ENCODE assay signal across 1 cellular context in the genomic region with DNA sequence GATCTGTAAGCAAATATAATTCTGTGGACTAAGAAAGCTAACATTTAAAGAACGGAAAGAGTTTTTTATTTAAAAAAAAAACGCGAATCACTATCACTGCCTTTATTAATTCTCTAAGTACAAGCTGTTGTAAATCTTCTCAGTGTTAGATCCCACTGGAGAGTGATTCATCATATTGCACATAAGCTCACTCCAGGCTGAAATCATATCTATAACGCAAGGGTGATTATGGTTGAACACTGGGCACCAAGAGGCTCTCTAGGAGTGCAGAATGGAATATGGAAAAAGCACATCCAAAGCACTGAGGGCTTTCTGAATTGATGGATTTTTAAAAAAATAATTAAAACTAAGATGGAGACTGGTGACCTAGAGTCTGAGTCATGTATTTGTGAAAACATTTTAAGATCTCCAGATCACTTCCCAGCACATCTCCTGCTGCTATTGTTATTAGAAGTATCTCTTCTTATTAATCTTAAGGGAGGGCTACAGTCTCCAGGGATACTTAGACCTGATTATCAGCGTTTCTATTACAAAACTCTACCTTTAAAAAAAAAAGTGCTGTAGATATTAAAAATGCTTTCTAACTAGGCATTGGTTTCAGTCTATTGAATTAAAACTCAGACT.
TF ChIP-seq lines count a peak whose summit lies in the region.

No MANE protein-coding gene starts in this region.

TF ChIP-seq in WTC11, 78 proteins besides CTCF, POLR2A, EP300 and RAD21 (continued from another document):
- TF ChIP-seq, protein P1, sequence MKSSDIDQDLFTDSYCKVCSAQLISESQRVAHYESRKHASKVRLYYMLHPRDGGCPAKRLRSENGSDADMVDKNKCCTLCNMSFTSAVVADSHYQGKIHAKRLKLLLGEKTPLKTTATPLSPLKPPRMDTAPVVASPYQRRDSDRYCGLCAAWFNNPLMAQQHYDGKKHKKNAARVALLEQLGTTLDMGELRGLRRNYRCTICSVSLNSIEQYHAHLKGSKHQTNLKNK (CRISPR knock-in tag; IDR thresholded peaks at IDR 0.05) = no peak
- TF ChIP-seq, protein P2, sequence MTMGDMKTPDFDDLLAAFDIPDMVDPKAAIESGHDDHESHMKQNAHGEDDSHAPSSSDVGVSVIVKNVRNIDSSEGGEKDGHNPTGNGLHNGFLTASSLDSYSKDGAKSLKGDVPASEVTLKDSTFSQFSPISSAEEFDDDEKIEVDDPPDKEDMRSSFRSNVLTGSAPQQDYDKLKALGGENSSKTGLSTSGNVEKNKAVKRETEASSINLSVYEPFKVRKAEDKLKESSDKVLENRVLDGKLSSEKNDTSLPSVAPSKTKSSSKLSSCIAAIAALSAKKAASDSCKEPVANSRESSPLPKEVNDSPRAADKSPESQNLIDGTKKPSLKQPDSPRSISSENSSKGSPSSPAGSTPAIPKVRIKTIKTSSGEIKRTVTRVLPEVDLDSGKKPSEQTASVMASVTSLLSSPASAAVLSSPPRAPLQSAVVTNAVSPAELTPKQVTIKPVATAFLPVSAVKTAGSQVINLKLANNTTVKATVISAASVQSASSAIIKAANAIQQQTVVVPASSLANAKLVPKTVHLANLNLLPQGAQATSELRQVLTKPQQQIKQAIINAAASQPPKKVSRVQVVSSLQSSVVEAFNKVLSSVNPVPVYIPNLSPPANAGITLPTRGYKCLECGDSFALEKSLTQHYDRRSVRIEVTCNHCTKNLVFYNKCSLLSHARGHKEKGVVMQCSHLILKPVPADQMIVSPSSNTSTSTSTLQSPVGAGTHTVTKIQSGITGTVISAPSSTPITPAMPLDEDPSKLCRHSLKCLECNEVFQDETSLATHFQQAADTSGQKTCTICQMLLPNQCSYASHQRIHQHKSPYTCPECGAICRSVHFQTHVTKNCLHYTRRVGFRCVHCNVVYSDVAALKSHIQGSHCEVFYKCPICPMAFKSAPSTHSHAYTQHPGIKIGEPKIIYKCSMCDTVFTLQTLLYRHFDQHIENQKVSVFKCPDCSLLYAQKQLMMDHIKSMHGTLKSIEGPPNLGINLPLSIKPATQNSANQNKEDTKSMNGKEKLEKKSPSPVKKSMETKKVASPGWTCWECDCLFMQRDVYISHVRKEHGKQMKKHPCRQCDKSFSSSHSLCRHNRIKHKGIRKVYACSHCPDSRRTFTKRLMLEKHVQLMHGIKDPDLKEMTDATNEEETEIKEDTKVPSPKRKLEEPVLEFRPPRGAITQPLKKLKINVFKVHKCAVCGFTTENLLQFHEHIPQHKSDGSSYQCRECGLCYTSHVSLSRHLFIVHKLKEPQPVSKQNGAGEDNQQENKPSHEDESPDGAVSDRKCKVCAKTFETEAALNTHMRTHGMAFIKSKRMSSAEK (CRISPR knock-in tag; IDR thresholded peaks at IDR 0.05; ENCODE audit: borderline replicate concordance) = no peak
- no peak for TF ChIP-seq RORB (CRISPR knock-in tag; IDR thresholded peaks at IDR 0.05)
- TF ChIP-seq, protein P3, sequence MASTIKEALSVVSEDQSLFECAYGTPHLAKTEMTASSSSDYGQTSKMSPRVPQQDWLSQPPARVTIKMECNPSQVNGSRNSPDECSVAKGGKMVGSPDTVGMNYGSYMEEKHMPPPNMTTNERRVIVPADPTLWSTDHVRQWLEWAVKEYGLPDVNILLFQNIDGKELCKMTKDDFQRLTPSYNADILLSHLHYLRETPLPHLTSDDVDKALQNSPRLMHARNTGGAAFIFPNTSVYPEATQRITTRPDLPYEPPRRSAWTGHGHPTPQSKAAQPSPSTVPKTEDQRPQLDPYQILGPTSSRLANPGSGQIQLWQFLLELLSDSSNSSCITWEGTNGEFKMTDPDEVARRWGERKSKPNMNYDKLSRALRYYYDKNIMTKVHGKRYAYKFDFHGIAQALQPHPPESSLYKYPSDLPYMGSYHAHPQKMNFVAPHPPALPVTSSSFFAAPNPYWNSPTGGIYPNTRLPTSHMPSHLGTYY (CRISPR knock-in tag; IDR thresholded peaks at IDR 0.05) = no peak
- TF ChIP-seq, protein P4, sequence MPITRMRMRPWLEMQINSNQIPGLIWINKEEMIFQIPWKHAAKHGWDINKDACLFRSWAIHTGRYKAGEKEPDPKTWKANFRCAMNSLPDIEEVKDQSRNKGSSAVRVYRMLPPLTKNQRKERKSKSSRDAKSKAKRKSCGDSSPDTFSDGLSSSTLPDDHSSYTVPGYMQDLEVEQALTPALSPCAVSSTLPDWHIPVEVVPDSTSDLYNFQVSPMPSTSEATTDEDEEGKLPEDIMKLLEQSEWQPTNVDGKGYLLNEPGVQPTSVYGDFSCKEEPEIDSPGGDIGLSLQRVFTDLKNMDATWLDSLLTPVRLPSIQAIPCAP (CRISPR knock-in tag; IDR thresholded peaks at IDR 0.05) = no peak
- TF ChIP-seq, protein P5, sequence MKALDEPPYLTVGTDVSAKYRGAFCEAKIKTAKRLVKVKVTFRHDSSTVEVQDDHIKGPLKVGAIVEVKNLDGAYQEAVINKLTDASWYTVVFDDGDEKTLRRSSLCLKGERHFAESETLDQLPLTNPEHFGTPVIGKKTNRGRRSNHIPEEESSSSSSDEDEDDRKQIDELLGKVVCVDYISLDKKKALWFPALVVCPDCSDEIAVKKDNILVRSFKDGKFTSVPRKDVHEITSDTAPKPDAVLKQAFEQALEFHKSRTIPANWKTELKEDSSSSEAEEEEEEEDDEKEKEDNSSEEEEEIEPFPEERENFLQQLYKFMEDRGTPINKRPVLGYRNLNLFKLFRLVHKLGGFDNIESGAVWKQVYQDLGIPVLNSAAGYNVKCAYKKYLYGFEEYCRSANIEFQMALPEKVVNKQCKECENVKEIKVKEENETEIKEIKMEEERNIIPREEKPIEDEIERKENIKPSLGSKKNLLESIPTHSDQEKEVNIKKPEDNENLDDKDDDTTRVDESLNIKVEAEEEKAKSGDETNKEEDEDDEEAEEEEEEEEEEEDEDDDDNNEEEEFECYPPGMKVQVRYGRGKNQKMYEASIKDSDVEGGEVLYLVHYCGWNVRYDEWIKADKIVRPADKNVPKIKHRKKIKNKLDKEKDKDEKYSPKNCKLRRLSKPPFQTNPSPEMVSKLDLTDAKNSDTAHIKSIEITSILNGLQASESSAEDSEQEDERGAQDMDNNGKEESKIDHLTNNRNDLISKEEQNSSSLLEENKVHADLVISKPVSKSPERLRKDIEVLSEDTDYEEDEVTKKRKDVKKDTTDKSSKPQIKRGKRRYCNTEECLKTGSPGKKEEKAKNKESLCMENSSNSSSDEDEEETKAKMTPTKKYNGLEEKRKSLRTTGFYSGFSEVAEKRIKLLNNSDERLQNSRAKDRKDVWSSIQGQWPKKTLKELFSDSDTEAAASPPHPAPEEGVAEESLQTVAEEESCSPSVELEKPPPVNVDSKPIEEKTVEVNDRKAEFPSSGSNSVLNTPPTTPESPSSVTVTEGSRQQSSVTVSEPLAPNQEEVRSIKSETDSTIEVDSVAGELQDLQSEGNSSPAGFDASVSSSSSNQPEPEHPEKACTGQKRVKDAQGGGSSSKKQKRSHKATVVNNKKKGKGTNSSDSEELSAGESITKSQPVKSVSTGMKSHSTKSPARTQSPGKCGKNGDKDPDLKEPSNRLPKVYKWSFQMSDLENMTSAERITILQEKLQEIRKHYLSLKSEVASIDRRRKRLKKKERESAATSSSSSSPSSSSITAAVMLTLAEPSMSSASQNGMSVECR (CRISPR knock-in tag; IDR thresholded peaks at IDR 0.05; ENCODE audit: borderline replicate concordance) = no peak
- no peak for TF ChIP-seq EMX1 (CRISPR knock-in tag; IDR thresholded peaks at IDR 0.05)
- TF ChIP-seq ZNF317 (CRISPR knock-in tag; IDR thresholded peaks at IDR 0.05; ENCODE audit: borderline replicate concordance, low read depth) = no peak
- TF ChIP-seq, protein P6, sequence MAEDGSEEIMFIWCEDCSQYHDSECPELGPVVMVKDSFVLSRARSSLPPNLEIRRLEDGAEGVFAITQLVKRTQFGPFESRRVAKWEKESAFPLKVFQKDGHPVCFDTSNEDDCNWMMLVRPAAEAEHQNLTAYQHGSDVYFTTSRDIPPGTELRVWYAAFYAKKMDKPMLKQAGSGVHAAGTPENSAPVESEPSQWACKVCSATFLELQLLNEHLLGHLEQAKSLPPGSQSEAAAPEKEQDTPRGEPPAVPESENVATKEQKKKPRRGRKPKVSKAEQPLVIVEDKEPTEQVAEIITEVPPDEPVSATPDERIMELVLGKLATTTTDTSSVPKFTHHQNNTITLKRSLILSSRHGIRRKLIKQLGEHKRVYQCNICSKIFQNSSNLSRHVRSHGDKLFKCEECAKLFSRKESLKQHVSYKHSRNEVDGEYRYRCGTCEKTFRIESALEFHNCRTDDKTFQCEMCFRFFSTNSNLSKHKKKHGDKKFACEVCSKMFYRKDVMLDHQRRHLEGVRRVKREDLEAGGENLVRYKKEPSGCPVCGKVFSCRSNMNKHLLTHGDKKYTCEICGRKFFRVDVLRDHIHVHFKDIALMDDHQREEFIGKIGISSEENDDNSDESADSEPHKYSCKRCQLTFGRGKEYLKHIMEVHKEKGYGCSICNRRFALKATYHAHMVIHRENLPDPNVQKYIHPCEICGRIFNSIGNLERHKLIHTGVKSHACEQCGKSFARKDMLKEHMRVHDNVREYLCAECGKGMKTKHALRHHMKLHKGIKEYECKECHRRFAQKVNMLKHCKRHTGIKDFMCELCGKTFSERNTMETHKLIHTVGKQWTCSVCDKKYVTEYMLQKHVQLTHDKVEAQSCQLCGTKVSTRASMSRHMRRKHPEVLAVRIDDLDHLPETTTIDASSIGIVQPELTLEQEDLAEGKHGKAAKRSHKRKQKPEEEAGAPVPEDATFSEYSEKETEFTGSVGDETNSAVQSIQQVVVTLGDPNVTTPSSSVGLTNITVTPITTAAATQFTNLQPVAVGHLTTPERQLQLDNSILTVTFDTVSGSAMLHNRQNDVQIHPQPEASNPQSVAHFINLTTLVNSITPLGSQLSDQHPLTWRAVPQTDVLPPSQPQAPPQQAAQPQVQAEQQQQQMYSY (CRISPR knock-in tag; IDR thresholded peaks at IDR 0.05) = no peak
TF ChIP-seq in WTC11: peak in this region for 0.
